19 cellular contexts compared by ENCODE assay signal in genomic region chr15:49313650-49314049, GRCh38.
A peak's percentile ranks its signal among the peaks of the same experiment; 100 is the strongest.
DNase-seq lines count a peak whose midpoint lies in the region; ATAC-seq and TF ChIP-seq lines count a peak whose summit lies in the region.
"Had no signal": no experiment of that assay in that cellular context is flagged by ENCODE, and none has a peak within 500 bp of the region (broad histone marks: within the 10 kb centered on the region; RNA-seq: fewer than 3 reads in every experiment).

No MANE protein-coding gene starts in this region.

- ATAC-seq in gastroesophageal sphincter (peak; percentile 55), HG02840 (IDR thresholded peaks at IDR 0.05; ENCODE audit: low FRiP score, unreplicated experiment) (no peak), GM19035 (IDR thresholded peaks at IDR 0.05; ENCODE audit: unreplicated experiment) (no peak)
- ATAC-seq in CD4-positive, alpha-beta T cell (ENCODE audit: poor library complexity), result no peak
- ATAC-seq: left colon had no signal

- peak; percentile 59 for DNase-seq in AG04450 (ENCODE audit: low read depth, low spot score)
- DNase-seq in HS-5 (ENCODE audit: low read depth), result peak; percentile 61
- peak; percentile 83 for DNase-seq in amniotic epithelial cell (ENCODE audit: low read depth)
- no peak for DNase-seq in cerebellum (ENCODE audit: low spot score)
- DNase-seq in CD4-positive, alpha-beta T cell, result no peak
- DNase-seq: activated B cell treated with CpG ODN at 0.5 μM for 24 hours; activated T-cell treated with anti-CD3 and anti-CD28 coated beads, Interleukin-2, amount 50 U/mL, for 48 hours; GF-D8; left colon; NCI-H1092 treated with DMSO at 0.1 percent for 48 hours; NCI-H524 treated with DMSO at 0.1 percent for 48 hours; nucleus accumbens; SJCRH30; stimulated activated CD4-positive, alpha-beta T cell treated with anti-CD3 and anti-CD28 coated beads, Interleukin-15, amount 100 ng/mL, for 24 hours had no signal

- no peak for TF ChIP-seq CTCF in AG04450 (IDR thresholded peaks at IDR 0.05; ENCODE audit: low read depth, low read length)
- TF ChIP-seq CTCF in gastroesophageal sphincter (IDR thresholded peaks at IDR 0.05), result no peak
- no peak for TF ChIP-seq CTCF in CD4-positive, alpha-beta T cell (IDR thresholded peaks at IDR 0.05)

- peaks cover 72% of the 10 kb centered on the region for H3K36me3 Mint-ChIP-seq in CD4-positive, alpha-beta T cell (ENCODE audit: low read depth)

- WGBS in gastroesophageal sphincter (ENCODE audit: low coverage in 1 of 2), 2 donors, result 91 to 100% methylated on average over 1 of the region's 1 CpG

- peak overlapping the region; percentile 62 for H3K27ac ChIP-seq in AG04450 (ENCODE audit: low read depth, low read length)
- no peak overlapping the region for H3K27ac ChIP-seq in gastroesophageal sphincter
- no peak overlapping the region for H3K27ac ChIP-seq in CD4-positive, alpha-beta T cell (ENCODE audit: low read depth, low read length)
- H3K27ac ChIP-seq: BLaER1, HL-60, SJCRH30 had no signal

- peaks cover 0 to 2% of the 10 kb centered on the region in 2 donors for H3K36me3 ChIP-seq in gastroesophageal sphincter
- H3K36me3 ChIP-seq: SJCRH30 had no signal

- no peaks in the 10 kb centered on the region for H3K9me3 Mint-ChIP-seq in CD4-positive, alpha-beta T cell

- H3K9me3 ChIP-seq in AG04450 (ENCODE audit: control insufficient read depth, insufficient read depth, low read length) (no peaks in the 10 kb centered on the region), gastroesophageal sphincter (no peaks in the 10 kb centered on the region)
- H3K9me3 ChIP-seq in CD4-positive, alpha-beta T cell (ENCODE audit: control insufficient read depth, low read length), result no peaks in the 10 kb centered on the region
- H3K9me3 ChIP-seq: BLaER1, SJCRH30 had no signal

- H3K4me1 ChIP-seq in gastroesophageal sphincter, result peaks cover 0 to 29% (median 6%) of the 10 kb centered on the region in 3 donors
- H3K4me1 ChIP-seq: BLaER1, SJCRH30 had no signal

- no peak overlapping the region for H3K4me3 Mint-ChIP-seq in CD4-positive, alpha-beta T cell
- H3K4me3 Mint-ChIP-seq: activated B cell treated with CpG ODN at 0.5 μM for 24 hours had no signal

- no peak for TF ChIP-seq POLR2A in gastroesophageal sphincter (IDR thresholded peaks at IDR 0.05)

- peaks cover 5% of the 10 kb centered on the region for H3K4me1 Mint-ChIP-seq in CD4-positive, alpha-beta T cell (ENCODE audit: low read depth)

- no peak overlapping the region for H3K27ac Mint-ChIP-seq in CD4-positive, alpha-beta T cell
- H3K27ac Mint-ChIP-seq: activated B cell treated with CpG ODN at 0.5 μM for 24 hours had no signal

- H3K27me3 ChIP-seq in AG04450 (ENCODE audit: control insufficient read depth, insufficient read depth, low read length) (no peaks in the 10 kb centered on the region), gastroesophageal sphincter (no peaks in the 10 kb centered on the region)
- H3K27me3 ChIP-seq in CD4-positive, alpha-beta T cell (ENCODE audit: control insufficient read depth, insufficient read depth, low read length), result no peaks in the 10 kb centered on the region
- H3K27me3 ChIP-seq: BLaER1, SJCRH30 had no signal

- intact Hi-C loops in CD4-positive, alpha-beta T cell (cut with DNase I, micrococcal nuclease), result no loop called here

- POLR2A ChIA-PET in AG04450 (lab: Yijun Ruan, JAX), result interaction anchor here (0.6 kb wide), 2 partner anchors 134 to 1550 kb away, joined by 4 to 5 read pairs; no protein-coding TSS in a partner anchor
- POLR2A ChIA-PET in CD4-positive, alpha-beta T cell (lab: Charles Lee), result no interaction called here

- TF ChIP-seq EP300 in gastroesophageal sphincter (IDR thresholded peaks at IDR 0.05), result no peak

- H3K4me3 ChIP-seq in AG04450 (ENCODE audit: low read depth, low read length) (no peak overlapping the region), gastroesophageal sphincter (no peak overlapping the region)
- H3K4me3 ChIP-seq: BLaER1, SJCRH30 had no signal

- H3K27me3 Mint-ChIP-seq in CD4-positive, alpha-beta T cell, result no peaks in the 10 kb centered on the region
- H3K27me3 Mint-ChIP-seq: activated B cell treated with CpG ODN at 0.5 μM for 24 hours had no signal

- CTCF ChIA-PET in AG04450 (lab: Charles Lee), result no interaction called here
- CTCF ChIA-PET in CD4-positive, alpha-beta T cell (lab: Charles Lee), result no interaction called here

Comparison
In these comparisons a context has a peak if more than half of its experiments do, and no peak if none do; other contexts are left out.
1. DNase-seq: peak in AG04450 (single experiment), HS-5 (single experiment) and amniotic epithelial cell (single experiment); none in cerebellum (single experiment) and CD4-positive, alpha-beta T cell (0 of 10).